22 cellular contexts compared by ENCODE assay signal in the genomic region with DNA sequence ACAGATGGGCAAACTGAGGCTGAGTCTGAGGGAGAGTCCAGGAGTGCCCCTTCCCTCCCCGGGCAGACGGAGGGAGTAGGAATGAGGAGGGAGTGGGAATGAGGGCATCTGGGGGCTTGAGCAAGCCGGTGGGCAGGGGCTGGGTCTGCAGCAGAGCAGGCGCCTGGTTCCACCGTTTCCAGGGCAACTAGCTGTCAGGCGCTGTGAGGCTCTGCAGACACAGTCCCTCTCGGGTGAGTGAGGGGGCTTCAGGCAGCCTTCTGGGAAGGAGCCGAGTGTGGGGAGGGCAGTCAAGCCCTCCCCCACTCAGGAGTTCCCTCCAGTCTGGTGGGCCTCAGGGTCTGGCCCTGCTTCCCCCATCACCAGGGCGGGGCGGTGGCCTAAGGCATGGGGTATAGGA. TPM values are rescaled to one million over a fixed set of nuclear protein-coding genes. Genes with fewer than 3 reads are reported as not detected.
DNase-seq lines count a peak whose midpoint lies in the region; ATAC-seq and TF ChIP-seq lines count a peak whose summit lies in the region.
"Had no signal": no experiment of that assay in that cellular context is flagged by ENCODE, and none has a peak within 500 bp of the region (broad histone marks: within the 10 kb centered on the region; RNA-seq: fewer than 3 reads in every experiment).

No MANE protein-coding gene starts in this region.

- no peaks in the 10 kb centered on the region for H3K9me3 ChIP-seq in SJCRH30 (replicated peaks)
- H3K9me3 ChIP-seq: colonic mucosa, SJSA1, thoracic aorta had no signal

- peak overlapping the region in 56 of 59 donors; percentile 14 to 99 (median 74) for H3K27ac ChIP-seq in dorsolateral prefrontal cortex
- H3K27ac ChIP-seq in SJCRH30, result no peak overlapping the region
- H3K27ac ChIP-seq: colonic mucosa, SJSA1, thoracic aorta had no signal

- no peak for ATAC-seq in natural killer cell treated with Interleukin-12 subunit alpha and Interleukin-12 subunit beta and Interleukin-15 and Interleukin-18, amount 100 ng/mL, for 72 hours
- ATAC-seq in natural killer cell, result no peak

- H3K27me3 Mint-ChIP-seq in natural killer cell treated with Interleukin-12 subunit alpha and Interleukin-12 subunit beta and Interleukin-15 and Interleukin-18, amount 100 ng/mL, for 72 hours, result no peaks in the 10 kb centered on the region
- H3K27me3 Mint-ChIP-seq in natural killer cell (ENCODE audit: low read depth in 2 of 2) (no peaks in the 10 kb centered on the region), nephron progenitor cell (ENCODE audit: low read depth, poor library complexity) (peaks cover 3% of the 10 kb centered on the region), HFFc6 (ENCODE audit: insufficient read depth) (peaks cover 13% of the 10 kb centered on the region)

- peaks cover 0 to 25% of the 10 kb centered on the region in 2 donors for H3K4me1 Mint-ChIP-seq in natural killer cell treated with Interleukin-12 subunit alpha and Interleukin-12 subunit beta and Interleukin-15 and Interleukin-18, amount 100 ng/mL, for 72 hours (ENCODE audit: low read depth in 2 of 2)
- H3K4me1 Mint-ChIP-seq in natural killer cell (peaks cover 13 to 28% of the 10 kb centered on the region in 2 donors), nephron progenitor cell (peaks cover 59% of the 10 kb centered on the region), HFFc6 (ENCODE audit: low read depth) (no peaks in the 10 kb centered on the region)

- H3K4me1 ChIP-seq in SJCRH30, result peaks cover 13% of the 10 kb centered on the region; the same call in 1 of the 2 replicates
- H3K4me1 ChIP-seq: colonic mucosa had no signal

- H3K4me3 ChIP-seq in dorsolateral prefrontal cortex (peak overlapping the region in 1 of 59 donors; percentile 1), SJCRH30 (no peak overlapping the region)
- H3K4me3 ChIP-seq: colonic mucosa, lung, SJSA1, thoracic aorta had no signal

- H3K27ac Mint-ChIP-seq in natural killer cell treated with Interleukin-12 subunit alpha and Interleukin-12 subunit beta and Interleukin-15 and Interleukin-18, amount 100 ng/mL, for 72 hours, result peak overlapping the region; percentile 35 to 66
- no peak overlapping the region for H3K27ac Mint-ChIP-seq in natural killer cell
- H3K27ac Mint-ChIP-seq in nephron progenitor cell, result peak overlapping the region; percentile 75
- no peak overlapping the region for H3K27ac Mint-ChIP-seq in HFFc6
- H3K27ac Mint-ChIP-seq: T-helper 1 cell treated with Interleukin-12 subunit alpha and Interleukin-12 subunit beta and Interleukin-4 antibody, amounts not matched to agents 30 μg/mL and 1 μg/mL, for 36 hours had no signal

- no peak for DNase-seq in natural killer cell treated with Interleukin-12 subunit alpha and Interleukin-12 subunit beta and Interleukin-15 and Interleukin-18, amount 100 ng/mL, for 72 hours (ENCODE audit: low spot score)
- DNase-seq in natural killer cell (no peak), dorsolateral prefrontal cortex (no peak), nephron progenitor cell (peak; percentile 40), HFFc6 (no peak), SJCRH30 (no peak), kidney glomerular epithelial cell (lab: John Stamatoyannopoulos, UW) (no peak), NCI-H1048 (lab: John Stamatoyannopoulos, UW) (no peak)
- DNase-seq: activated CD4-positive, alpha-beta T cell treated with anti-CD3 and anti-CD28 coated beads for 48 hours; activated CD8-positive, alpha-beta memory T cell treated with anti-CD3 and anti-CD28 coated beads, Interleukin-2, amount 50 U/mL, for 4 hours; activated effector memory CD4-positive, alpha-beta T cell treated with anti-CD3 and anti-CD28 coated beads, Interleukin-2, amount 50 U/mL, for 16 hours; C1 segment of cervical spinal cord; colonic mucosa; DND-41; Karpas-422; NCI-H2171 treated with DMSO at 0.1 percent for 48 hours; NCI-H526; occipital lobe had no signal

- no peaks in the 10 kb centered on the region for H3K9me3 Mint-ChIP-seq in natural killer cell treated with Interleukin-12 subunit alpha and Interleukin-12 subunit beta and Interleukin-15 and Interleukin-18, amount 100 ng/mL, for 72 hours
- H3K9me3 Mint-ChIP-seq in natural killer cell (no peaks in the 10 kb centered on the region), nephron progenitor cell (no peaks in the 10 kb centered on the region), HFFc6 (no peaks in the 10 kb centered on the region)
- H3K9me3 Mint-ChIP-seq: T-helper 1 cell treated with Interleukin-12 subunit alpha and Interleukin-12 subunit beta and Interleukin-4 antibody, amounts not matched to agents 30 μg/mL and 1 μg/mL, for 36 hours had no signal

- no peak overlapping the region for H3K4me3 Mint-ChIP-seq in natural killer cell treated with Interleukin-12 subunit alpha and Interleukin-12 subunit beta and Interleukin-15 and Interleukin-18, amount 100 ng/mL, for 72 hours
- no peak overlapping the region for H3K4me3 Mint-ChIP-seq in natural killer cell
- H3K4me3 Mint-ChIP-seq in nephron progenitor cell, result no peak overlapping the region
- H3K4me3 Mint-ChIP-seq in HFFc6, result no peak overlapping the region
- H3K4me3 Mint-ChIP-seq: T-helper 1 cell treated with Interleukin-12 subunit alpha and Interleukin-12 subunit beta and Interleukin-4 antibody, amounts not matched to agents 30 μg/mL and 1 μg/mL, for 36 hours had no signal

- H3K27me3 ChIP-seq in dorsolateral prefrontal cortex (no peaks in the 10 kb centered on the region), SJCRH30 (no peaks in the 10 kb centered on the region)
- H3K27me3 ChIP-seq: colonic mucosa, SJSA1 had no signal

- no peaks in the 10 kb centered on the region for H3K36me3 ChIP-seq in SJCRH30
- H3K36me3 ChIP-seq: colonic mucosa, SJSA1, thoracic aorta had no signal

- intact Hi-C loops in natural killer cell (cut with micrococcal nuclease) (no loop called here), dorsolateral prefrontal cortex (cut with DNase I) (no loop called here)

- H3K36me3 Mint-ChIP-seq in natural killer cell treated with Interleukin-12 subunit alpha and Interleukin-12 subunit beta and Interleukin-15 and Interleukin-18, amount 100 ng/mL, for 72 hours, result no peaks in the 10 kb centered on the region
- H3K36me3 Mint-ChIP-seq in natural killer cell (no peaks in the 10 kb centered on the region), nephron progenitor cell (ENCODE audit: low read depth) (peaks cover 6% of the 10 kb centered on the region), HFFc6 (ENCODE audit: low read depth) (no peaks in the 10 kb centered on the region)

- TF ChIP-seq CTCF in natural killer cell (IDR thresholded peaks at IDR 0.05) (no peak), dorsolateral prefrontal cortex (IDR thresholded peaks at IDR 0.05 in 54 of 56, conservative IDR thresholded peaks at IDR 0.05 in 2 of 56; ENCODE audit: low read depth in 1 of 56, partially characterized antibody in 56 of 56) (no peak), nephron progenitor cell (IDR thresholded peaks at IDR 0.05) (no peak), HFFc6 (IDR thresholded peaks at IDR 0.05) (no peak)

RNA-seq across cellular contexts. Expression of gene TMEM258, which starts 19.0 kb away (rescaled TPM):
- 100 to 1,000 TPM; 119 to 133 TPM for total RNA-seq in natural killer cell treated with Interleukin-12 subunit alpha and Interleukin-12 subunit beta and Interleukin-15 and Interleukin-18, amount 100 ng/mL, for 72 hours
- total RNA-seq in natural killer cell, result 10 to 100 TPM; 64.4 to 69.3 (median 66.1) TPM
- total RNA-seq in dorsolateral prefrontal cortex, result 100 to 1,000 TPM in 1 of 120 experiments, 10 to 100 TPM in 119; 40.6 to 123 (median 65.5) TPM
- 100 to 1,000 TPM; 134 to 173 (median 145) TPM for total RNA-seq in HFFc6 (2021; fragmentation: NEBNext Ultra II Directional; extraction: Animal tissue kit (Norgen Biotek cat#: 25700))
- total RNA-seq in SJCRH30 (2014; rRNA removed; shearing (Covaris generic)), result 95.5 and 123 TPM in 2 replicates

RNA-seq across cellular contexts. Expression of gene FEN1, which starts 19.4 kb away (rescaled TPM):
- total RNA-seq in natural killer cell treated with Interleukin-12 subunit alpha and Interleukin-12 subunit beta and Interleukin-15 and Interleukin-18, amount 100 ng/mL, for 72 hours, result 100 to 1,000 TPM in 1 of 2 donors, 10 to 100 TPM in 1; 75.8 to 155 TPM
- total RNA-seq in natural killer cell, result 10 to 100 TPM; 14.2 to 17.8 (median 17.5) TPM
- 10 to 100 TPM in 100 of 120 experiments, 1 to 10 TPM in 20; 4.7 to 24.3 (median 13.8) TPM for total RNA-seq in dorsolateral prefrontal cortex
- 10 to 100 TPM; 25.6 to 45.6 (median 37.4) TPM for total RNA-seq in HFFc6 (2021; fragmentation: NEBNext Ultra II Directional; extraction: Animal tissue kit (Norgen Biotek cat#: 25700))
- 87.3 and 92.0 TPM in 2 replicates for total RNA-seq in SJCRH30 (2014; rRNA removed; shearing (Covaris generic))

RNA-seq across cellular contexts. Expression of gene MYRF, which starts 20.9 kb away (rescaled TPM):
- total RNA-seq in natural killer cell treated with Interleukin-12 subunit alpha and Interleukin-12 subunit beta and Interleukin-15 and Interleukin-18, amount 100 ng/mL, for 72 hours, result 1 to 10 TPM; 3.7 to 5.5 TPM
- total RNA-seq in natural killer cell, result 10 to 100 TPM in 1 of 3 donors, 1 to 10 TPM in 2; 4.9 to 15.3 (median 7.3) TPM
- 100 to 1,000 TPM in 87 of 120 experiments, 10 to 100 TPM in 33; 23.0 to 708 (median 141) TPM for total RNA-seq in dorsolateral prefrontal cortex
- under 1 TPM; 0.24 to 0.67 (median 0.53) TPM for total RNA-seq in HFFc6 (2021; fragmentation: NEBNext Ultra II Directional; extraction: Animal tissue kit (Norgen Biotek cat#: 25700))
- 0.02 and 0.05 TPM in 2 replicates for total RNA-seq in SJCRH30 (2014; rRNA removed; shearing (Covaris generic))

RNA-seq across cellular contexts. Expression of gene FADS1, which starts 43.4 kb away (rescaled TPM):
- total RNA-seq in natural killer cell treated with Interleukin-12 subunit alpha and Interleukin-12 subunit beta and Interleukin-15 and Interleukin-18, amount 100 ng/mL, for 72 hours, result 10 to 100 TPM; 50.4 to 56.5 TPM
- total RNA-seq in natural killer cell (10 to 100 TPM in 2 of 3 donors, 1 to 10 TPM in 1; 9.3 to 17.2 (median 10.2) TPM), dorsolateral prefrontal cortex (100 to 1,000 TPM in 23 of 120 experiments, 10 to 100 TPM in 97; 47.3 to 195 (median 80.7) TPM)
- 10 to 100 TPM; 25.9 to 39.1 (median 36.4) TPM for total RNA-seq in HFFc6 (2021; fragmentation: NEBNext Ultra II Directional; extraction: Animal tissue kit (Norgen Biotek cat#: 25700))
- 94.6 and 105 TPM in 2 replicates for total RNA-seq in SJCRH30 (2014; rRNA removed; shearing (Covaris generic))

RNA-seq across cellular contexts. Expression of gene FADS2, which starts 54.7 kb away (rescaled TPM):
- total RNA-seq in natural killer cell treated with Interleukin-12 subunit alpha and Interleukin-12 subunit beta and Interleukin-15 and Interleukin-18, amount 100 ng/mL, for 72 hours, result 10 to 100 TPM; 69.1 to 90.1 TPM
- total RNA-seq in natural killer cell, result 10 to 100 TPM; 30.4 to 52.7 (median 34.4) TPM
- total RNA-seq in dorsolateral prefrontal cortex, result 100 to 1,000 TPM in 112 of 120 experiments, 10 to 100 TPM in 8; 72.8 to 347 (median 162) TPM
- 100 to 1,000 TPM in 1 of 6 experiments, 10 to 100 TPM in 5; 56.0 to 105 (median 81.1) TPM for total RNA-seq in HFFc6 (2021; fragmentation: NEBNext Ultra II Directional; extraction: Animal tissue kit (Norgen Biotek cat#: 25700))
- total RNA-seq in SJCRH30 (2014; rRNA removed; shearing (Covaris generic)), result 13.3 and 14.2 TPM in 2 replicates

Comparison
In these comparisons a context has a peak if more than half of its experiments do, and no peak if none do; other contexts are left out.
1. H3K27ac Mint-ChIP-seq: peak in natural killer cell treated with Interleukin-12 subunit alpha and Interleukin-12 subunit beta and Interleukin-15 and Interleukin-18, amount 100 ng/mL, for 72 hours (2 of 2) and nephron progenitor cell (single experiment); none in natural killer cell (0 of 2) and HFFc6 (single experiment).